In genomic region chr20:38935967-38936407, GRCh38 we compare ENCODE assay signal across 19 cellular contexts. TPM values are rescaled to one million over a fixed set of nuclear protein-coding genes. Genes with fewer than 3 reads are reported as not detected.
DNase-seq lines count a peak whose midpoint lies in the region; ATAC-seq, FAIRE-seq and TF ChIP-seq lines count a peak whose summit lies in the region.
"Had no signal": no experiment of that assay in that cellular context is flagged by ENCODE, and none has a peak within 500 bp of the region (broad histone marks: within the 10 kb centered on the region; RNA-seq: fewer than 3 reads in every experiment).

No MANE protein-coding gene starts in this region.

- no peak overlapping the region for H4K91ac ChIP-seq in H9 (ENCODE audit: insufficient read length, low read depth, low read length)

- H3K79me2 ChIP-seq in H9 (ENCODE audit: insufficient read depth, low read length) (peaks cover 52% of the 10 kb centered on the region; the same call in 1 of the 2 replicates), endothelial cell of umbilical vein (ENCODE audit: control insufficient read depth, insufficient read depth, low read length) (peaks cover 100% of the 10 kb centered on the region), Karpas-422 (ENCODE audit: low read length) (peaks cover 99% of the 10 kb centered on the region), hepatocyte (peaks cover 71% of the 10 kb centered on the region)

- no peak overlapping the region for H3K4me3 ChIP-seq in endothelial cell of umbilical vein (replicated peaks in 1 of 3; ENCODE audit: insufficient read depth in 1 of 3, low read depth in 1 of 3, low read length in 3 of 3)
- H3K4me3 ChIP-seq in muscle layer of duodenum (ENCODE audit: low read depth in 1 of 2, low read length in 2 of 2) = no peak overlapping the region
- H3K4me3 ChIP-seq in Karpas-422 (ENCODE audit: low read length) = no peak overlapping the region
- H3K4me3 ChIP-seq in hepatocyte = no peak overlapping the region
- H3K4me3 ChIP-seq in gastrocnemius medialis = no peak overlapping the region
- H3K4me3 ChIP-seq: GM23248 had no signal

- H3K9me3 ChIP-seq in H9 (ENCODE audit: control insufficient read depth, low read depth, low read length) (no peaks in the 10 kb centered on the region), endothelial cell of umbilical vein (replicated peaks; ENCODE audit: control insufficient read depth, insufficient read depth, low read length) (no peaks in the 10 kb centered on the region), muscle layer of duodenum (ENCODE audit: control insufficient read depth in 1 of 2, low read length in 2 of 2) (no peaks in the 10 kb centered on the region), Karpas-422 (ENCODE audit: low read length) (no peaks in the 10 kb centered on the region), hepatocyte (ENCODE audit: low read depth) (no peaks in the 10 kb centered on the region), gastrocnemius medialis (no peaks in the 10 kb centered on the region)

- no peaks in the 10 kb centered on the region for H3K9me3 Mint-ChIP-seq in H9
- H3K9me3 Mint-ChIP-seq: activated B cell treated with CpG ODN at 0.5 μM for 24 hours; activated T-helper 1 cell treated with anti-CD3 and anti-CD28 coated beads, Interleukin-12 subunit alpha, Interleukin-12 subunit beta, Interleukin-2, Interleukin-4 antibody, amounts not matched to agents 30 ng/mL and 10 ng/mL and 1 ng/mL, durations not matched to agents 14 hours and 24 hours and 36 hours; mesothelial cell of epicardium; type B pancreatic cell had no signal

- H3K4me3 Mint-ChIP-seq in H9 = no peak overlapping the region
- H3K4me3 Mint-ChIP-seq: activated B cell treated with CpG ODN at 0.5 μM for 24 hours; activated T-helper 1 cell treated with anti-CD3 and anti-CD28 coated beads, Interleukin-12 subunit alpha, Interleukin-12 subunit beta, Interleukin-2, Interleukin-4 antibody, amounts not matched to agents 30 ng/mL and 10 ng/mL and 1 ng/mL, durations not matched to agents 14 hours and 24 hours and 36 hours; mesothelial cell of epicardium; type B pancreatic cell had no signal

- intact Hi-C loops in endothelial cell of umbilical vein (cut with micrococcal nuclease) = loop anchor here (1.0 kb wide), 3 partner anchors 10 to 287 kb away; partner anchors contain the start of gene FAM83D
- intact Hi-C loops in gastrocnemius medialis (cut with DNase I; ENCODE audit: low total_unique reads) = no loop called here

- H3K9me1 ChIP-seq in endothelial cell of umbilical vein (replicated peaks; ENCODE audit: control insufficient read depth, extremely low read depth, insufficient read depth, low read length) = no peaks in the 10 kb centered on the region

- H3K27me3 ChIP-seq in H9 (ENCODE audit: insufficient read depth, low read length) (no peaks in the 10 kb centered on the region), endothelial cell of umbilical vein (ENCODE audit: control insufficient read depth in 2 of 2, insufficient read depth in 2 of 2, low read length in 2 of 2) (no peaks in the 10 kb centered on the region), muscle layer of duodenum (ENCODE audit: low read depth, low read length) (no peaks in the 10 kb centered on the region), Karpas-422 (ENCODE audit: low read length) (no peaks in the 10 kb centered on the region), hepatocyte (no peaks in the 10 kb centered on the region), gastrocnemius medialis (no peaks in the 10 kb centered on the region)

- H3K4me2 ChIP-seq in H9 (ENCODE audit: insufficient read depth, insufficient read length, low read length) (no peak overlapping the region), endothelial cell of umbilical vein (ENCODE audit: insufficient read depth, low read length) (no peak overlapping the region), Karpas-422 (ENCODE audit: low read depth, low read length, poor library complexity, severe bottlenecking) (no peak overlapping the region), hepatocyte (no peak overlapping the region)

- no peak overlapping the region for H3K27ac ChIP-seq in H9 (ENCODE audit: insufficient read length, low read depth, low read length)
- no peak overlapping the region for H3K27ac ChIP-seq in endothelial cell of umbilical vein (ENCODE audit: insufficient read depth, low read depth, low read length)
- H3K27ac ChIP-seq in muscle layer of duodenum (ENCODE audit: low read length) = peak overlapping the region; percentile 53
- H3K27ac ChIP-seq in Karpas-422 (ENCODE audit: low read length) = no peak overlapping the region
- no peak overlapping the region for H3K27ac ChIP-seq in hepatocyte
- H3K27ac ChIP-seq in gastrocnemius medialis = no peak overlapping the region
- H3K27ac ChIP-seq: GM23248, HL-60 had no signal

- peak overlapping the region in 2 of 3 experiments; percentile 8 to 42; a peak in 4 of 7 replicates for H3K27ac Mint-ChIP-seq in H9
- H3K27ac Mint-ChIP-seq: activated B cell treated with CpG ODN at 0.5 μM for 24 hours; activated T-helper 1 cell treated with anti-CD3 and anti-CD28 coated beads, Interleukin-12 subunit alpha, Interleukin-12 subunit beta, Interleukin-2, Interleukin-4 antibody, amounts not matched to agents 30 ng/mL and 10 ng/mL and 1 ng/mL, durations not matched to agents 14 hours and 24 hours and 36 hours; mesothelial cell of epicardium; type B pancreatic cell had no signal

- H3K27me3 Mint-ChIP-seq in H9 (ENCODE audit: low read depth) = no peaks in the 10 kb centered on the region
- H3K27me3 Mint-ChIP-seq: activated B cell treated with CpG ODN at 0.5 μM for 24 hours, type B pancreatic cell had no signal

- H4K20me1 ChIP-seq in H9 (ENCODE audit: control insufficient read depth, insufficient read depth, insufficient read length) = no peaks in the 10 kb centered on the region
- no peaks in the 10 kb centered on the region for H4K20me1 ChIP-seq in endothelial cell of umbilical vein (replicated peaks; ENCODE audit: control insufficient read depth, extremely low read depth, insufficient read depth, low read length)
- H4K20me1 ChIP-seq in Karpas-422 (ENCODE audit: insufficient read depth, low read depth, low read length) = peaks cover 19% of the 10 kb centered on the region; the same call in 1 of the 2 replicates
- H4K20me1 ChIP-seq in hepatocyte (ENCODE audit: insufficient read depth, poor library complexity, severe bottlenecking) = no peaks in the 10 kb centered on the region

- WGBS in H9 (ENCODE audit: extremely low coverage, insufficient read length, low lambda C conversion rate) = no CpG with 5 or more reads among the region's 5 CpGs
- 93% methylated on average over 5 of the region's 5 CpGs for WGBS in hepatocyte (ENCODE audit: low lambda C conversion rate, missing lambda C conversion rate)

- no peak overlapping the region for H2AFZ ChIP-seq in H9 (ENCODE audit: low read length)
- no peak overlapping the region for H2AFZ ChIP-seq in endothelial cell of umbilical vein (ENCODE audit: low read depth, low read length)
- no peak overlapping the region for H2AFZ ChIP-seq in Karpas-422 (ENCODE audit: low read length)
- H2AFZ ChIP-seq in hepatocyte = no peak overlapping the region
- H2AFZ ChIP-seq: GM23248 had no signal

- in situ Hi-C loops in SK-MEL-5 (cut with HindIII; ENCODE audit: low pct_unique_long_range_greater_than_20kb, low sequenced_read_pairs) = no loop called here
- in situ Hi-C loops in gastrocnemius medialis (cut with MboI; ENCODE audit: low sequenced_read_pairs in 4 of 4) = no loop called here

- FAIRE-seq in endothelial cell of umbilical vein (lab: Jason Lieb, UNC) = no peak
- FAIRE-seq: endometrium, G401.6, RCC 7860 had no signal

- H3K79me1 ChIP-seq in H9 (ENCODE audit: insufficient read depth, low read depth, low read length, poor library complexity, severe bottlenecking) = peaks cover 12% of the 10 kb centered on the region

- H3T11ph ChIP-seq in H9 (ENCODE audit: low read length) = no peak overlapping the region

- H2BK20ac ChIP-seq in H9 (ENCODE audit: low read depth, low read length, poor library complexity, severe bottlenecking) = no peak overlapping the region

- no peak overlapping the region for H2BK15ac ChIP-seq in H9 (ENCODE audit: low read depth, low read length)

- POLR2A ChIA-PET in endothelial cell of umbilical vein (lab: Charles Lee) = no interaction called here
- POLR2A ChIA-PET in GM10248 (lab: Yijun Ruan, JAX) = interaction anchor here (0.8 kb wide), 1 partner anchor 10 kb away, joined by 3 read pairs; the partner anchor contains the start of gene FAM83D

- H2BK12ac ChIP-seq in H9 (ENCODE audit: insufficient read length, low read depth, low read length) = no peak overlapping the region

- no peak overlapping the region for H3K18ac ChIP-seq in H9 (ENCODE audit: insufficient read length, low read depth, low read length)

- H3K23me2 ChIP-seq in H9 (ENCODE audit: insufficient read length, low read depth, low read length, poor library complexity, severe bottlenecking) = no peaks in the 10 kb centered on the region

- H3K4me1 ChIP-seq in H9 (ENCODE audit: insufficient read depth, low read length) = peaks cover 3% of the 10 kb centered on the region; the same call in 1 of the 2 replicates
- peaks cover 25% of the 10 kb centered on the region for H3K4me1 ChIP-seq in endothelial cell of umbilical vein (ENCODE audit: control insufficient read depth, extremely low read depth, insufficient read depth, low read length)
- H3K4me1 ChIP-seq in muscle layer of duodenum (ENCODE audit: control insufficient read depth in 1 of 2, insufficient read depth in 2 of 2, low read length in 2 of 2) = peaks cover 0 to 57% of the 10 kb centered on the region in 2 donors
- H3K4me1 ChIP-seq in Karpas-422 (ENCODE audit: low read length) = peaks cover 5% of the 10 kb centered on the region; the same call in 1 of the 2 replicates
- no peaks in the 10 kb centered on the region for H3K4me1 ChIP-seq in hepatocyte (ENCODE audit: insufficient read depth)
- H3K4me1 ChIP-seq in gastrocnemius medialis = no peaks in the 10 kb centered on the region

- H2BK120ac ChIP-seq in H9 (ENCODE audit: low read depth, low read length, poor library complexity, severe bottlenecking) = no peak overlapping the region

- no TSS peak for BruUV-seq in endothelial cell of umbilical vein (replicated peaks; lab: Mats Ljungman, UMichigan)

- H3K36me3 Mint-ChIP-seq in H9 (ENCODE audit: insufficient read depth in 1 of 3, low read depth in 3 of 3) = peaks cover 16 to 46% (median 38%) of the 10 kb centered on the region in 3 experiments; a peak in 6 of 7 replicates
- H3K36me3 Mint-ChIP-seq: mesothelial cell of epicardium had no signal

- H3K56ac ChIP-seq in H9 (ENCODE audit: insufficient read length, low read depth, low read length) = no peak overlapping the region

- TF ChIP-seq POLR2A in endothelial cell of umbilical vein (IDR thresholded peaks at IDR 0.05; ENCODE audit: low read depth, low read length) (no peak), gastrocnemius medialis (IDR thresholded peaks at IDR 0.05) (no peak)

- H3K4me1 Mint-ChIP-seq in H9 = peaks cover 32 to 33% of the 10 kb centered on the region in 2 experiments
- H3K4me1 Mint-ChIP-seq: activated B cell treated with CpG ODN at 0.5 μM for 24 hours had no signal

- no peak overlapping the region for H3K4ac ChIP-seq in H9 (ENCODE audit: low read depth, low read length)

- no peak overlapping the region for H2BK5ac ChIP-seq in H9 (ENCODE audit: insufficient read length, low read length)

- TF ChIP-seq CTCF in H9 (conservative IDR thresholded peaks at IDR 0.05) (no peak), endothelial cell of umbilical vein (IDR thresholded peaks at IDR 0.05; ENCODE audit: extremely low read depth in 1 of 2, insufficient read depth in 1 of 2, low read depth in 1 of 2, low read length in 2 of 2) (peak in 1 of 2 donors; percentile 9), hepatocyte (IDR thresholded peaks at IDR 0.05; ENCODE audit: poor library complexity) (no peak), gastrocnemius medialis (IDR thresholded peaks at IDR 0.05 in 4 of 5, conservative IDR thresholded peaks at IDR 0.05 in 1 of 5) (no peak), GM10248 (IDR thresholded peaks at IDR 0.05; ENCODE audit: control extremely low read depth, extremely low read depth, low read depth, missing control alignments) (no peak)

- dilution Hi-C loops in endothelial cell of umbilical vein (cut with MboI; ENCODE audit: extremely low pct_ligation_motif_present, low sequenced_read_pairs) = no loop called here

- no peaks in the 10 kb centered on the region for H3K36me3 ChIP-seq in endothelial cell of umbilical vein (ENCODE audit: control insufficient read depth in 2 of 2, extremely low read depth in 1 of 2, insufficient read depth in 2 of 2, low read length in 2 of 2)
- peaks cover 9 to 25% of the 10 kb centered on the region in 2 donors for H3K36me3 ChIP-seq in muscle layer of duodenum (ENCODE audit: control insufficient read depth in 1 of 2, insufficient read depth in 2 of 2, low read length in 2 of 2)
- peaks cover 16% of the 10 kb centered on the region; the same call in 1 of the 2 replicates for H3K36me3 ChIP-seq in Karpas-422 (ENCODE audit: insufficient read depth, low read length)
- no peaks in the 10 kb centered on the region for H3K36me3 ChIP-seq in hepatocyte (replicated peaks; ENCODE audit: insufficient read depth, low read depth)
- no peaks in the 10 kb centered on the region for H3K36me3 ChIP-seq in gastrocnemius medialis

- DNase-seq in H9 = no peak
- peak; percentile 7 for DNase-seq in SK-MEL-5 (ENCODE audit: low read depth, low spot score)
- peak; percentile 42 for DNase-seq in endothelial cell of umbilical vein (ENCODE audit: low read depth, low spot score)
- no peak for DNase-seq in Karpas-422
- DNase-seq in hepatocyte (ENCODE audit: low spot score) = no peak
- no peak for DNase-seq in gastrocnemius medialis
- no peak for DNase-seq in GM10248 (ENCODE audit: extremely low spot score)
- DNase-seq: activated B cell treated with CpG ODN at 0.5 μM for 24 hours; KG1; stimulated activated naive CD8-positive, alpha-beta T cell treated with anti-CD3 and anti-CD28 coated beads, Interleukin-15, Interleukin-2, amounts not matched to agents 100 U/mL and 50 U/mL, for 24 hours had no signal

- no peak overlapping the region for H3K14ac ChIP-seq in H9 (ENCODE audit: insufficient read depth, low read length)

- no peak for ATAC-seq in gastrocnemius medialis
- ATAC-seq: stimulated activated naive CD8-positive, alpha-beta T cell treated with anti-CD3 and anti-CD28 coated beads, Interleukin-15, Interleukin-2, amounts not matched to agents 100 U/mL and 50 U/mL, for 24 hours had no signal

- CTCF ChIA-PET in endothelial cell of umbilical vein (lab: Charles Lee) = interaction anchor here (0.7 to 1.7 kb wide), 4 partner anchors 8 to 112 kb away, joined by 3 to 9 read pairs (median 6); partner anchors contain the start of genes DHX35 and FAM83D
- CTCF ChIA-PET in GM10248 (lab: Yijun Ruan, JAX) = interaction anchor here (0.8 to 6.9 kb wide), 11 partner anchors 9 to 113 kb away, joined by 3 to 56 read pairs (median 3); partner anchors contain the start of genes DHX35 and FAM83D

- H4K5ac ChIP-seq in H9 (ENCODE audit: insufficient read length, low read depth, low read length) = no peak overlapping the region

- H4K8ac ChIP-seq in H9 (replicated peaks; ENCODE audit: insufficient read length, low read depth, low read length) = no peak overlapping the region

- no peak overlapping the region for H3K23ac ChIP-seq in H9 (ENCODE audit: insufficient read length, low read depth, low read length)

- no peak overlapping the region for H2AK5ac ChIP-seq in H9 (ENCODE audit: insufficient read length, low read length)

- H3K9ac ChIP-seq in H9 (ENCODE audit: extremely low read depth, insufficient read length, low read length) = no peak overlapping the region
- H3K9ac ChIP-seq in endothelial cell of umbilical vein (replicated peaks; ENCODE audit: extremely low read depth, insufficient read depth, low read length) = no peak overlapping the region
- no peak overlapping the region for H3K9ac ChIP-seq in Karpas-422 (ENCODE audit: low read length)
- H3K9ac ChIP-seq: GM23248 had no signal

- H3K9me2 ChIP-seq in Karpas-422 (replicated peaks; ENCODE audit: insufficient read depth, low read length) (no peaks in the 10 kb centered on the region), hepatocyte (replicated peaks; ENCODE audit: insufficient read depth) (no peaks in the 10 kb centered on the region)

RNA-seq across cellular contexts. Expression of gene FAM83D, which starts 9.8 kb away (rescaled TPM):
- 48.1 and 51.6 TPM in 2 replicates for total RNA-seq in H9 (2021)
- total RNA-seq in SK-MEL-5 (2014; rRNA removed; shearing (Covaris generic)) = 35.7 and 36.6 TPM in 2 replicates
- polyA plus RNA-seq in SK-MEL-5 (2015; cell fraction: cytosol; rRNA removed) = 40.8 and 48.1 TPM in 2 replicates
- polyA plus RNA-seq in SK-MEL-5 (2015; cell fraction: nucleus; rRNA removed) = 27.0 and 38.0 TPM in 2 replicates
- 35.5 and 46.0 TPM in 2 replicates for total RNA-seq in endothelial cell of umbilical vein
- 38.2 and 41.0 TPM in 2 replicates for polyA plus RNA-seq in endothelial cell of umbilical vein
- polyA plus RNA-seq in endothelial cell of umbilical vein (2011; cell fraction: cytosol; rRNA removed) = 47.3 and 52.7 TPM in 2 replicates
- polyA plus RNA-seq in endothelial cell of umbilical vein (2011; cell fraction: nucleus; rRNA removed) = 39.0 and 45.2 TPM in 2 replicates
- polyA plus RNA-seq in endothelial cell of umbilical vein (2012) = 17.4 and 39.7 TPM in 2 replicates
- 28.5 and 35.0 TPM in 2 replicates for polyA minus RNA-seq in endothelial cell of umbilical vein
- 57.0 TPM for polyA minus RNA-seq in endothelial cell of umbilical vein (2011; cell fraction: cytosol; rRNA and poly(A)+ RNA removed)
- 18.4 and 21.3 TPM in 2 replicates for polyA minus RNA-seq in endothelial cell of umbilical vein (2011; cell fraction: nucleus; rRNA and poly(A)+ RNA removed)
- 14.4 and 21.8 TPM in 2 replicates for total RNA-seq in Karpas-422 (2014; rRNA removed; shearing (Covaris generic); ENCODE audit: low replicate concordance)
- 5.0 and 5.4 TPM in 2 replicates for total RNA-seq in hepatocyte
- polyA plus RNA-seq in hepatocyte = 5.2 and 6.3 TPM in 2 replicates
- total RNA-seq in gastrocnemius medialis = under 1 TPM in 1 of 4 donors, not detected in 3; 0.40 TPM

RNA-seq across cellular contexts. Expression of gene DHX35, which starts 26.2 kb away (rescaled TPM):
- 14.3 and 14.4 TPM in 2 replicates for total RNA-seq in H9 (2021)
- total RNA-seq in SK-MEL-5 (2014; rRNA removed; shearing (Covaris generic)) = 21.3 TPM in 2 replicates
- 16.9 and 20.4 TPM in 2 replicates for polyA plus RNA-seq in SK-MEL-5 (2015; cell fraction: cytosol; rRNA removed)
- polyA plus RNA-seq in SK-MEL-5 (2015; cell fraction: nucleus; rRNA removed) = 70.8 and 92.6 TPM in 2 replicates
- total RNA-seq in endothelial cell of umbilical vein = 9.8 and 10.0 TPM in 2 replicates
- polyA plus RNA-seq in endothelial cell of umbilical vein = 11.2 and 13.0 TPM in 2 replicates
- 10.3 and 11.2 TPM in 2 replicates for polyA plus RNA-seq in endothelial cell of umbilical vein (2011; cell fraction: cytosol; rRNA removed)
- polyA plus RNA-seq in endothelial cell of umbilical vein (2011; cell fraction: nucleus; rRNA removed) = 43.2 and 43.7 TPM in 2 replicates
- 7.8 and 8.3 TPM in 2 replicates for polyA plus RNA-seq in endothelial cell of umbilical vein (2012)
- polyA minus RNA-seq in endothelial cell of umbilical vein = 15.4 and 18.1 TPM in 2 replicates
- polyA minus RNA-seq in endothelial cell of umbilical vein (2011; cell fraction: cytosol; rRNA and poly(A)+ RNA removed) = 8.8 TPM
- 14.1 and 23.6 TPM in 2 replicates for polyA minus RNA-seq in endothelial cell of umbilical vein (2011; cell fraction: nucleus; rRNA and poly(A)+ RNA removed)
- total RNA-seq in Karpas-422 (2014; rRNA removed; shearing (Covaris generic); ENCODE audit: low replicate concordance) = 14.5 and 19.0 TPM in 2 replicates
- 8.6 and 10.6 TPM in 2 replicates for total RNA-seq in hepatocyte
- 4.4 and 6.7 TPM in 2 replicates for polyA plus RNA-seq in hepatocyte
- total RNA-seq in gastrocnemius medialis = 10 to 100 TPM in 1 of 4 donors, 1 to 10 TPM in 3; 8.2 to 10.8 (median 9.3) TPM

Comparison
In these comparisons a context has a peak if more than half of its experiments do, and no peak if none do; other contexts are left out.
1. DNase-seq: peak in SK-MEL-5 (single experiment) and endothelial cell of umbilical vein (single experiment); none in H9 (single experiment), Karpas-422 (single experiment), hepatocyte (single experiment), gastrocnemius medialis (0 of 2) and GM10248 (single experiment).